ENCODE assay signal across 2 cellular contexts in genomic region chr10:6649903-6650302, GRCh38.
TF ChIP-seq lines count a peak whose summit lies in the region.

No MANE protein-coding gene starts in this region.

TF ChIP-seq in GM23338, 12 proteins besides CTCF, POLR2A, EP300 and RAD21 (continued from another document):
- TF ChIP-seq POLR2AphosphoS5 (IDR thresholded peaks at IDR 0.05; ENCODE audit: low read depth) = no peak
- TF ChIP-seq, protein P1, sequence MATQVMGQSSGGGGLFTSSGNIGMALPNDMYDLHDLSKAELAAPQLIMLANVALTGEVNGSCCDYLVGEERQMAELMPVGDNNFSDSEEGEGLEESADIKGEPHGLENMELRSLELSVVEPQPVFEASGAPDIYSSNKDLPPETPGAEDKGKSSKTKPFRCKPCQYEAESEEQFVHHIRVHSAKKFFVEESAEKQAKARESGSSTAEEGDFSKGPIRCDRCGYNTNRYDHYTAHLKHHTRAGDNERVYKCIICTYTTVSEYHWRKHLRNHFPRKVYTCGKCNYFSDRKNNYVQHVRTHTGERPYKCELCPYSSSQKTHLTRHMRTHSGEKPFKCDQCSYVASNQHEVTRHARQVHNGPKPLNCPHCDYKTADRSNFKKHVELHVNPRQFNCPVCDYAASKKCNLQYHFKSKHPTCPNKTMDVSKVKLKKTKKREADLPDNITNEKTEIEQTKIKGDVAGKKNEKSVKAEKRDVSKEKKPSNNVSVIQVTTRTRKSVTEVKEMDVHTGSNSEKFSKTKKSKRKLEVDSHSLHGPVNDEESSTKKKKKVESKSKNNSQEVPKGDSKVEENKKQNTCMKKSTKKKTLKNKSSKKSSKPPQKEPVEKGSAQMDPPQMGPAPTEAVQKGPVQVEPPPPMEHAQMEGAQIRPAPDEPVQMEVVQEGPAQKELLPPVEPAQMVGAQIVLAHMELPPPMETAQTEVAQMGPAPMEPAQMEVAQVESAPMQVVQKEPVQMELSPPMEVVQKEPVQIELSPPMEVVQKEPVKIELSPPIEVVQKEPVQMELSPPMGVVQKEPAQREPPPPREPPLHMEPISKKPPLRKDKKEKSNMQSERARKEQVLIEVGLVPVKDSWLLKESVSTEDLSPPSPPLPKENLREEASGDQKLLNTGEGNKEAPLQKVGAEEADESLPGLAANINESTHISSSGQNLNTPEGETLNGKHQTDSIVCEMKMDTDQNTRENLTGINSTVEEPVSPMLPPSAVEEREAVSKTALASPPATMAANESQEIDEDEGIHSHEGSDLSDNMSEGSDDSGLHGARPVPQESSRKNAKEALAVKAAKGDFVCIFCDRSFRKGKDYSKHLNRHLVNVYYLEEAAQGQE (IDR thresholded peaks at IDR 0.05; ENCODE audit: unreplicated experiment) = no peak
- TF ChIP-seq, protein P2, sequence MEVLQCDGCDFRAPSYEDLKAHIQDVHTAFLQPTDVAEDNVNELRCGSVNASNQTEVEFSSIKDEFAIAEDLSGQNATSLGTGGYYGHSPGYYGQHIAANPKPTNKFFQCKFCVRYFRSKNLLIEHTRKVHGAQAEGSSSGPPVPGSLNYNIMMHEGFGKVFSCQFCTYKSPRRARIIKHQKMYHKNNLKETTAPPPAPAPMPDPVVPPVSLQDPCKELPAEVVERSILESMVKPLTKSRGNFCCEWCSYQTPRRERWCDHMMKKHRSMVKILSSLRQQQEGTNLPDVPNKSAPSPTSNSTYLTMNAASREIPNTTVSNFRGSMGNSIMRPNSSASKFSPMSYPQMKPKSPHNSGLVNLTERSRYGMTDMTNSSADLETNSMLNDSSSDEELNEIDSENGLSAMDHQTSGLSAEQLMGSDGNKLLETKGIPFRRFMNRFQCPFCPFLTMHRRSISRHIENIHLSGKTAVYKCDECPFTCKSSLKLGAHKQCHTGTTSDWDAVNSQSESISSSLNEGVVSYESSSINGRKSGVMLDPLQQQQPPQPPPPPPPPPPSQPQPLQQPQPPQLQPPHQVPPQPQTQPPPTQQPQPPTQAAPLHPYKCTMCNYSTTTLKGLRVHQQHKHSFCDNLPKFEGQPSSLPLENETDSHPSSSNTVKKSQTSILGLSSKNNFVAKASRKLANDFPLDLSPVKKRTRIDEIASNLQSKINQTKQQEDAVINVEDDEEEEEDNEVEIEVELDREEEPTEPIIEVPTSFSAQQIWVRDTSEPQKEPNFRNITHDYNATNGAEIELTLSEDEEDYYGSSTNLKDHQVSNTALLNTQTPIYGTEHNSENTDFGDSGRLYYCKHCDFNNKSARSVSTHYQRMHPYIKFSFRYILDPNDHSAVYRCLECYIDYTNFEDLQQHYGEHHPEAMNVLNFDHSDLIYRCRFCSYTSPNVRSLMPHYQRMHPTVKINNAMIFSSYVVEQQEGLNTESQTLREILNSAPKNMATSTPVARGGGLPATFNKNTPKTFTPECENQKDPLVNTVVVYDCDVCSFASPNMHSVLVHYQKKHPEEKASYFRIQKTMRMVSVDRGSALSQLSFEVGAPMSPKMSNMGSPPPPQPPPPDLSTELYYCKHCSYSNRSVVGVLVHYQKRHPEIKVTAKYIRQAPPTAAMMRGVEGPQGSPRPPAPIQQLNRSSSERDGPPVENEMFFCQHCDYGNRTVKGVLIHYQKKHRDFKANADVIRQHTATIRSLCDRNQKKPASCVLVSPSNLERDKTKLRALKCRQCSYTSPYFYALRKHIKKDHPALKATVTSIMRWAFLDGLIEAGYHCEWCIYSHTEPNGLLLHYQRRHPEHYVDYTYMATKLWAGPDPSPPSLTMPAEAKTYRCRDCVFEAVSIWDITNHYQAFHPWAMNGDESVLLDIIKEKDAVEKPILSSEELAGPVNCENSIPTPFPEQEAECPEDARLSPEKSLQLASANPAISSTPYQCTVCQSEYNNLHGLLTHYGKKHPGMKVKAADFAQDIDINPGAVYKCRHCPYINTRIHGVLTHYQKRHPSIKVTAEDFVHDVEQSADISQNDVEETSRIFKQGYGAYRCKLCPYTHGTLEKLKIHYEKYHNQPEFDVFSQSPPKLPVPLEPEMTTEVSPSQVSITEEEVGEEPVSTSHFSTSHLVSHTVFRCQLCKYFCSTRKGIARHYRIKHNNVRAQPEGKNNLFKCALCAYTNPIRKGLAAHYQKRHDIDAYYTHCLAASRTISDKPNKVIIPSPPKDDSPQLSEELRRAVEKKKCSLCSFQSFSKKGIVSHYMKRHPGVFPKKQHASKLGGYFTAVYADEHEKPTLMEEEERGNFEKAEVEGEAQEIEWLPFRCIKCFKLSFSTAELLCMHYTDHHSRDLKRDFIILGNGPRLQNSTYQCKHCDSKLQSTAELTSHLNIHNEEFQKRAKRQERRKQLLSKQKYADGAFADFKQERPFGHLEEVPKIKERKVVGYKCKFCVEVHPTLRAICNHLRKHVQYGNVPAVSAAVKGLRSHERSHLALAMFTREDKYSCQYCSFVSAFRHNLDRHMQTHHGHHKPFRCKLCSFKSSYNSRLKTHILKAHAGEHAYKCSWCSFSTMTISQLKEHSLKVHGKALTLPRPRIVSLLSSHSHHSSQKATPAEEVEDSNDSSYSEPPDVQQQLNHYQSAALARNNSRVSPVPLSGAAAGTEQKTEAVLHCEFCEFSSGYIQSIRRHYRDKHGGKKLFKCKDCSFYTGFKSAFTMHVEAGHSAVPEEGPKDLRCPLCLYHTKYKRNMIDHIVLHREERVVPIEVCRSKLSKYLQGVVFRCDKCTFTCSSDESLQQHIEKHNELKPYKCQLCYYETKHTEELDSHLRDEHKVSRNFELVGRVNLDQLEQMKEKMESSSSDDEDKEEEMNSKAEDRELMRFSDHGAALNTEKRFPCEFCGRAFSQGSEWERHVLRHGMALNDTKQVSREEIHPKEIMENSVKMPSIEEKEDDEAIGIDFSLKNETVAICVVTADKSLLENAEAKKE (CRISPR knock-in tag; IDR thresholded peaks at IDR 0.05) = no peak
- TF ChIP-seq EZH2phosphoT487 (IDR thresholded peaks at IDR 0.05; ENCODE audit: unreplicated experiment) = no peak
- TF ChIP-seq ZNF331 (CRISPR knock-in tag; IDR thresholded peaks at IDR 0.05; ENCODE audit: low read depth) = no peak

TF ChIP-seq in neural cell, 6 proteins besides CTCF, POLR2A, EP300 and RAD21 (continued from another document):
- TF ChIP-seq, protein P1 (IDR thresholded peaks at IDR 0.05; ENCODE audit: borderline replicate concordance) = peak; percentile 35
- TF ChIP-seq SMC3 (conservative IDR thresholded peaks at IDR 0.05; ENCODE audit: poor library complexity) (no peak), EZH2 (IDR thresholded peaks at IDR 0.05; ENCODE audit: borderline replicate concordance, insufficient read depth, low read length, poor library complexity, severe bottlenecking) (no peak)
